14 cellular contexts compared by ENCODE assay signal in genomic region chr1:152003846-152004442, GRCh38. TPM values are rescaled to one million over a fixed set of nuclear protein-coding genes. Genes with fewer than 3 reads are reported as not detected.
A peak's percentile ranks its signal among the peaks of the same experiment; 100 is the strongest.
DNase-seq lines count a peak whose midpoint lies in the region; FAIRE-seq and TF ChIP-seq lines count a peak whose summit lies in the region.
"Had no signal": no experiment of that assay in that cellular context is flagged by ENCODE, and none has a peak within 500 bp of the region (broad histone marks: within the 10 kb centered on the region; RNA-seq: fewer than 3 reads in every experiment).

No MANE protein-coding gene starts in this region.

- H3K27ac Mint-ChIP-seq in progenitor cell of endocrine pancreas: no peak overlapping the region

- no peaks in the 10 kb centered on the region for H3K79me2 ChIP-seq in H1 (ENCODE audit: control insufficient read depth in 1 of 2, insufficient read depth in 2 of 2, low read length in 2 of 2)

- no peaks in the 10 kb centered on the region for H3K23me2 ChIP-seq in H1 (ENCODE audit: low read depth, low read length)

- H2BK15ac ChIP-seq in H1 (ENCODE audit: low read length) (no peak overlapping the region), mesenchymal stem cell (ENCODE audit: low read depth, poor library complexity, severe bottlenecking) (no peak overlapping the region)

- H4K8ac ChIP-seq in H1 (ENCODE audit: extremely low read depth, insufficient read depth, low read length): peak overlapping the region; percentile 15; the same call in 1 of the 2 replicates
- no peak overlapping the region for H4K8ac ChIP-seq in mesenchymal stem cell (ENCODE audit: low read length)

- H3K18ac ChIP-seq in H1 (ENCODE audit: extremely low read depth, low read length) (no peak overlapping the region), mesenchymal stem cell (ENCODE audit: low read depth in 1 of 2, low read length in 2 of 2) (no peak overlapping the region)

- H3K9me3 ChIP-seq in H1 (ENCODE audit: insufficient read depth in 2 of 2, low read depth in 1 of 2, low read length in 1 of 2) (no peaks in the 10 kb centered on the region), mesenchymal stem cell (ENCODE audit: control insufficient read depth, low read length) (peaks cover under 1% of the 10 kb centered on the region), testis (no peaks in the 10 kb centered on the region)
- H3K9me3 ChIP-seq: SJSA1, thyroid gland had no signal

- CTCF ChIA-PET in H1 (lab: Charles Lee; ENCODE audit: partially characterized antibody): interaction anchor here (0.6 to 31.0 kb wide), 20 partner anchors 9 to 284 kb away, joined by 3 to 553 read pairs (median 4); partner anchors contain the start of gene S100A11

- H2AFZ ChIP-seq in H1 (ENCODE audit: low read length) (no peak overlapping the region), mesenchymal stem cell (ENCODE audit: low read depth, low read length) (no peak overlapping the region)

- no peak overlapping the region for H2AK5ac ChIP-seq in H1 (ENCODE audit: low read depth, low read length)
- H2AK5ac ChIP-seq in mesenchymal stem cell (ENCODE audit: low read length, severe bottlenecking): no peak overlapping the region

- H3K4me2 ChIP-seq in H1 (ENCODE audit: insufficient read depth in 1 of 2, low read depth in 2 of 2, low read length in 2 of 2): no peak overlapping the region
- H3K4me2 ChIP-seq in mesenchymal stem cell (ENCODE audit: low read length, poor library complexity, severe bottlenecking): no peak overlapping the region

- H3K23ac ChIP-seq in H1 (ENCODE audit: insufficient read length): no peak overlapping the region
- no peak overlapping the region for H3K23ac ChIP-seq in mesenchymal stem cell (ENCODE audit: low read length in 2 of 2)

- H3K4ac ChIP-seq in H1 (replicated peaks; ENCODE audit: insufficient read length, low read depth, low read length) (no peak overlapping the region), mesenchymal stem cell (ENCODE audit: low read depth in 1 of 2, low read length in 2 of 2) (no peak overlapping the region)

- H3K4me3 ChIP-seq in LNCaP clone FGC (ENCODE audit: low read depth, low read length) (no peak overlapping the region), H1 (ENCODE audit: extremely low read depth in 1 of 4, insufficient read depth in 2 of 4, low read depth in 3 of 4, low read length in 4 of 4) (no peak overlapping the region), mesenchymal stem cell (ENCODE audit: insufficient read depth in 1 of 2, low read depth in 1 of 2, low read length in 2 of 2) (no peak overlapping the region), testis (no peak overlapping the region)
- H3K4me3 ChIP-seq: SJSA1, thyroid gland had no signal

- peaks cover 6% of the 10 kb centered on the region for H3K4me1 Mint-ChIP-seq in progenitor cell of endocrine pancreas (ENCODE audit: low read depth)

- H3K27ac ChIP-seq in H1 (ENCODE audit: low read depth, low read length) (no peak overlapping the region), mesenchymal stem cell (ENCODE audit: low read length, poor library complexity, severe bottlenecking) (no peak overlapping the region), testis (no peak overlapping the region)
- H3K27ac ChIP-seq: SJSA1, thyroid gland had no signal

- H3K4me3 Mint-ChIP-seq in progenitor cell of endocrine pancreas (ENCODE audit: low read depth): no peak overlapping the region

- no peak for FAIRE-seq in H1 (lab: Jason Lieb, UNC)
- FAIRE-seq: endometrium had no signal

- H3K9ac ChIP-seq in H1 (replicated peaks in 1 of 4; ENCODE audit: extremely low read depth in 1 of 4, low read depth in 3 of 4, low read length in 3 of 4): no peak overlapping the region
- H3K9ac ChIP-seq in mesenchymal stem cell (ENCODE audit: low read length): no peak overlapping the region

- no peaks in the 10 kb centered on the region for H3K36me3 Mint-ChIP-seq in progenitor cell of endocrine pancreas (ENCODE audit: insufficient read depth)

- TF ChIP-seq RAD21 in H1 (IDR thresholded peaks at IDR 0.05 in 1 of 2, conservative IDR thresholded peaks at IDR 0.05 in 1 of 2; ENCODE audit: low read depth in 2 of 2, low read length in 2 of 2): peak; percentile 29 to 38; a peak in 2 of 4 replicates

- H3K56ac ChIP-seq in H1 (replicated peaks; ENCODE audit: insufficient read length, low read depth, low read length): no peak overlapping the region

- H3K9me3 Mint-ChIP-seq in progenitor cell of endocrine pancreas (ENCODE audit: low read depth): no peaks in the 10 kb centered on the region

- H3K14ac ChIP-seq in H1 (ENCODE audit: insufficient read length): no peak overlapping the region
- H3K14ac ChIP-seq in mesenchymal stem cell (ENCODE audit: low read length in 2 of 2): no peak overlapping the region

- H3K27me3 ChIP-seq in H1 (replicated peaks in 1 of 4; ENCODE audit: control insufficient read depth in 3 of 4, extremely low read depth in 1 of 4, insufficient read depth in 3 of 4, low read length in 3 of 4): no peaks in the 10 kb centered on the region
- peaks cover 0 to 32% of the 10 kb centered on the region in 2 experiments for H3K27me3 ChIP-seq in mesenchymal stem cell (ENCODE audit: control insufficient read depth in 1 of 2, insufficient read depth in 1 of 2, low read length in 2 of 2)
- no peaks in the 10 kb centered on the region for H3K27me3 ChIP-seq in testis
- H3K27me3 ChIP-seq: SJSA1, thyroid gland had no signal

- DNase-seq in EL: peak; percentile 23
- no peak for DNase-seq in LNCaP clone FGC (ENCODE audit: low read depth)
- DNase-seq in H1 (ENCODE audit: low read depth in 1 of 2, low spot score in 2 of 2): no peak
- peak; percentile 24 for DNase-seq in mesenchymal stem cell
- DNase-seq in GM19238 (ENCODE audit: insufficient read length, low spot score): no peak
- DNase-seq in progenitor cell of endocrine pancreas (ENCODE audit: low spot score, unreplicated experiment): no peak
- DNase-seq in testis: no peak
- no peak for DNase-seq in D341Med (ENCODE audit: low spot score)
- DNase-seq: aorta, NCI-H1092, NCI-H524 treated with DMSO at 0.1 percent for 48 hours, thyroid gland had no signal

- 66% methylated on average over 4 of the region's 4 CpGs; no CpG with 5 or more reads in 1 of the 2 experiments for WGBS in H1 (ENCODE audit: extremely low coverage in 1 of 2, insufficient coverage in 1 of 2, insufficient read length in 1 of 2, insufficient replicate concordance in 2 of 2, low coverage in 1 of 2, low lambda C conversion rate in 2 of 2, missing lambda C conversion rate in 1 of 2), 2 experiments
- whole genome bisulfite sequencing in mesenchymal stem cell: 72% methylated on average over 4 of the region's 4 CpGs
- WGBS in testis, 2 donors: 70 to 80% methylated on average over 4 of the region's 4 CpGs

- no peaks in the 10 kb centered on the region for H3K36me3 ChIP-seq in H1 (ENCODE audit: control insufficient read depth in 2 of 4, insufficient read depth in 4 of 4, low read length in 3 of 4)
- H3K36me3 ChIP-seq in mesenchymal stem cell (ENCODE audit: control insufficient read depth in 1 of 2, insufficient read depth in 2 of 2, low read depth in 1 of 2, low read length in 2 of 2): no peaks in the 10 kb centered on the region
- no peaks in the 10 kb centered on the region for H3K36me3 ChIP-seq in testis (ENCODE audit: low read depth, missing control alignments)
- H3K36me3 ChIP-seq: SJSA1, thyroid gland had no signal

- TF ChIP-seq CTCF in LNCaP clone FGC (IDR thresholded peaks at IDR 0.05; ENCODE audit: control insufficient read depth, extremely low read depth, insufficient read depth) (peak; percentile 32; the same call in 1 of the 2 replicates), H1 (IDR thresholded peaks at IDR 0.05; ENCODE audit: control extremely low read depth in 1 of 3, insufficient read depth in 1 of 3, low read depth in 1 of 3, low read length in 3 of 3) (peak; percentile 31 to 47 (median 39); a peak in 3 of 4 replicates), progenitor cell of endocrine pancreas (IDR thresholded peaks at IDR 0.05; ENCODE audit: unreplicated experiment) (no peak), testis (IDR thresholded peaks at IDR 0.05) (no peak)

- H3K4me1 ChIP-seq in H1 (replicated peaks in 1 of 4; ENCODE audit: control insufficient read depth in 3 of 4, insufficient read depth in 4 of 4, low read length in 3 of 4): peaks cover 0 to 4% (median 0%) of the 10 kb centered on the region in 4 experiments; a peak in 1 of 7 replicates
- H3K4me1 ChIP-seq in mesenchymal stem cell (ENCODE audit: control insufficient read depth, insufficient read depth, low read depth, low read length): peaks cover 12% of the 10 kb centered on the region
- H3K4me1 ChIP-seq in testis: no peaks in the 10 kb centered on the region

- TF ChIP-seq POLR2A in H1 (IDR thresholded peaks at IDR 0.05; ENCODE audit: control extremely low read depth in 1 of 2, low read depth in 2 of 2, low read length in 2 of 2): no peak
- TF ChIP-seq POLR2A in testis (IDR thresholded peaks at IDR 0.05): no peak

- H2BK120ac ChIP-seq in H1 (replicated peaks; ENCODE audit: low read depth, low read length): no peak overlapping the region
- H2BK120ac ChIP-seq in mesenchymal stem cell (ENCODE audit: low read depth, low read length): no peak overlapping the region

- no peaks in the 10 kb centered on the region for H4K20me1 ChIP-seq in H1 (replicated peaks in 1 of 2; ENCODE audit: control insufficient read depth in 1 of 2, insufficient read depth in 2 of 2, low read length in 2 of 2)

- intact Hi-C loops in testis (cut with DNase I; ENCODE audit: low total_unique reads): no loop called here

- no peak overlapping the region for H2BK20ac ChIP-seq in H1 (ENCODE audit: low read length)

- H4K91ac ChIP-seq in H1 (replicated peaks; ENCODE audit: insufficient read length, low read length) (no peak overlapping the region), mesenchymal stem cell (ENCODE audit: low read length) (no peak overlapping the region)

- H3K27me3 Mint-ChIP-seq in progenitor cell of endocrine pancreas: peaks cover 12% of the 10 kb centered on the region

- no peaks in the 10 kb centered on the region for H3K79me1 ChIP-seq in H1 (ENCODE audit: low read depth, low read length)
- no peaks in the 10 kb centered on the region for H3K79me1 ChIP-seq in mesenchymal stem cell (replicated peaks; ENCODE audit: low read length, poor library complexity, severe bottlenecking)

- H2BK12ac ChIP-seq in H1 (ENCODE audit: low read depth, low read length): no peak overlapping the region
- no peak overlapping the region for H2BK12ac ChIP-seq in mesenchymal stem cell (ENCODE audit: low read length in 2 of 2)

- H4K5ac ChIP-seq in H1 (ENCODE audit: insufficient read length, low read depth, low read length): no peak overlapping the region

- POLR2A ChIA-PET in H1 (lab: Charles Lee; ENCODE audit: partially characterized antibody): interaction anchor here (0.7 to 1.0 kb wide), 3 partner anchors 9 to 36 kb away, joined by 3 to 5 read pairs (median 4); no protein-coding TSS in a partner anchor

- H2BK5ac ChIP-seq in H1 (ENCODE audit: low read depth, low read length): no peak overlapping the region
- H2BK5ac ChIP-seq in mesenchymal stem cell (ENCODE audit: low read depth, low read length, poor library complexity, severe bottlenecking): no peak overlapping the region

- TF ChIP-seq EP300 in H1 (IDR thresholded peaks at IDR 0.05; ENCODE audit: borderline replicate concordance in 1 of 2, low read depth in 2 of 2, low read length in 2 of 2): no peak

RNA-seq across cellular contexts. Expression of gene S100A10, which starts 10.3 kb away (rescaled TPM):
- total RNA-seq in H1 (2021; fragmentation: NEBNext Ultra II Directional; extraction: Animal tissue kit (Norgen Biotek cat#: 25700)): 231 and 233 TPM in 2 replicates
- polyA plus RNA-seq in H1 (2011; rRNA removed) (13.7 and 23.9 TPM in 2 replicates), testis (ENCODE audit: insufficient read depth, low read depth, low replicate concordance) (364 TPM)
- polyA plus RNA-seq in H1 (2011; cell fraction: cytosol; rRNA removed): 21.2 TPM
- polyA plus RNA-seq in H1 (2011; cell fraction: nucleus; rRNA removed): 9.6 TPM
- 142 to 324 TPM (median 157 TPM) in 4 replicates for polyA plus RNA-seq in H1 (2012, experiment 1 of 2)
- polyA plus RNA-seq in H1 (2012, experiment 2 of 2): 244 TPM
- polyA plus RNA-seq in H1 (2013, experiment 1 of 2): 363 TPM
- polyA plus RNA-seq in H1 (2013, experiment 2 of 2): 400 TPM
- 13.7 and 20.1 TPM in 2 replicates for polyA minus RNA-seq in H1 (2011; rRNA and poly(A)+ RNA removed)
- polyA minus RNA-seq in H1 (2011; cell fraction: cytosol; rRNA and poly(A)+ RNA removed): 51.0 TPM
- 12.2 TPM for polyA minus RNA-seq in H1 (2011; cell fraction: nucleus; rRNA and poly(A)+ RNA removed)
- 743 TPM for polyA plus RNA-seq in mesenchymal stem cell (2013, experiment 1 of 2)
- 740 TPM for polyA plus RNA-seq in mesenchymal stem cell (2013, experiment 2 of 2)
- total RNA-seq in progenitor cell of endocrine pancreas (432 and 438 TPM in 2 replicates), testis (100 to 1,000 TPM in 1 of 2 donors, 10 to 100 TPM in 1; 92.4 to 110 TPM)

RNA-seq across cellular contexts. Expression of gene S100A11, which starts 32.9 kb away (rescaled TPM):
- 120 and 124 TPM in 2 replicates for total RNA-seq in H1 (2021; fragmentation: NEBNext Ultra II Directional; extraction: Animal tissue kit (Norgen Biotek cat#: 25700))
- polyA plus RNA-seq in H1 (2011; rRNA removed) (249 and 343 TPM in 2 replicates), testis (ENCODE audit: insufficient read depth, low read depth, low replicate concordance) (275 TPM)
- polyA plus RNA-seq in H1 (2011; cell fraction: cytosol; rRNA removed): 233 TPM
- 162 TPM for polyA plus RNA-seq in H1 (2011; cell fraction: nucleus; rRNA removed)
- 367 to 420 TPM (median 401 TPM) in 4 replicates for polyA plus RNA-seq in H1 (2012, experiment 1 of 2)
- polyA plus RNA-seq in H1 (2012, experiment 2 of 2): 895 TPM
- polyA plus RNA-seq in H1 (2013, experiment 1 of 2): 470 TPM
- polyA plus RNA-seq in H1 (2013, experiment 2 of 2): 521 TPM
- polyA minus RNA-seq in H1 (2011; rRNA and poly(A)+ RNA removed): 138 and 139 TPM in 2 replicates
- polyA minus RNA-seq in H1 (2011; cell fraction: cytosol; rRNA and poly(A)+ RNA removed): 64.8 TPM
- polyA minus RNA-seq in H1 (2011; cell fraction: nucleus; rRNA and poly(A)+ RNA removed): 71.5 TPM
- polyA plus RNA-seq in mesenchymal stem cell (2013, experiment 1 of 2): 2,510 TPM
- polyA plus RNA-seq in mesenchymal stem cell (2013, experiment 2 of 2): 2,559 TPM
- total RNA-seq in progenitor cell of endocrine pancreas (142 and 192 TPM in 2 replicates), testis (10 to 100 TPM; 80.2 to 86.9 TPM)

Comparison
In these comparisons a context has a peak if more than half of its experiments do, and no peak if none do; other contexts are left out.
1. DNase-seq: peak in EL (single experiment) and mesenchymal stem cell (single experiment); none in LNCaP clone FGC (single experiment), H1 (0 of 2), GM19238 (single experiment), progenitor cell of endocrine pancreas (single experiment), testis (single experiment) and D341Med (single experiment).
2. CTCF ChIP-seq: peak in LNCaP clone FGC (single experiment) and H1 (3 of 3); none in progenitor cell of endocrine pancreas (single experiment) and testis (0 of 3).